In the genomic region with DNA sequence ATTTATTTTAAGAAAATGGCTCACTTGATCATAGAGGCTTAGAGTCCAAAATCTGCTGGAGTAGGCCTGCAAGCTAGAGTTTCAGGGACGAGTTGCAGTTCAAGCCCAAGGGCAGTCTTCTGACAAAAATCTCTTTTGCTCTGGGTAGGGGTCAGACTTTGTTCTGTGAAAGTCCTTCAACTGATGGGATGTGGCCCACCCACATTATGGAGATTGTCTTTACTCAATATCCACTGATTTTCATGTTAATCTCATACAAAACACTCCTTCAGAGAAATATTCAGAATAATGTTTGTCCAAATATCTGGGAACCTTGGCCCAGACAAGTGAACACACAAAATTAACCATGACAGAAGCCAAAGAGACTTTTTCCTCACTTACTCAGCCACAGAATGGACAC, we compare ENCODE assay signal across 40 cellular contexts.
"Had no signal": no experiment of that assay in that cellular context is flagged by ENCODE, and none has a peak within 500 bp of the region (broad histone marks: within the 10 kb centered on the region; RNA-seq: fewer than 3 reads in every experiment).

No MANE protein-coding gene starts in this region.

- DNase-seq: activated effector memory CD4-positive, alpha-beta T cell treated with anti-CD3 and anti-CD28 coated beads, Interleukin-2, amount 50 U/mL, for 16 hours; activated effector memory CD4-positive, alpha-beta T cell treated with Interleukin-2 at 50 U/mL for 16 hours; activated gamma-delta T cell; activated gamma-delta T cell treated with Interleukin-2 at 50 U/mL for 16 hours; activated naive CD4-positive, alpha-beta T cell; activated naive CD4-positive, alpha-beta T cell treated with anti-CD3 and anti-CD28 coated beads for 36 hours; activated naive CD4-positive, alpha-beta T cell treated with anti-CD3 and anti-CD28 coated beads, Interleukin-2, amount 10 ng/mL, durations not matched to agents 7 days and 5 days; activated naive CD4-positive, alpha-beta T cell treated with anti-CD3 and anti-CD28 coated beads, Interleukin-2, amount 50 U/mL, for 16 hours; activated naive CD4-positive, alpha-beta T cell treated with Interleukin-2 at 50 U/mL for 16 hours; activated naive CD8-positive, alpha-beta T cell treated with anti-CD3 and anti-CD28 coated beads for 36 hours; activated naive CD8-positive, alpha-beta T cell treated with anti-CD3 and anti-CD28 coated beads, Interleukin-2, amount 10 ng/mL, durations not matched to agents 7 days and 5 days; activated naive CD8-positive, alpha-beta T cell treated with anti-CD3 and anti-CD28 coated beads, Interleukin-2, amount 50 U/mL, for 24 hours; activated T-cell treated with anti-CD3 and anti-CD28 coated beads for 4 hours; activated T-cell treated with anti-CD3 and anti-CD28 coated beads, Interleukin-2, amount 50 U/mL, for 1 hour; activated T-cell treated with anti-CD3 and anti-CD28 coated beads, Interleukin-2, amount 50 U/mL, for 24 hours; activated T-cell treated with anti-CD3 and anti-CD28 coated beads, Interleukin-2, amount 50 U/mL, for 4 hours; activated T-cell treated with anti-CD3 and anti-CD28 coated beads, Interleukin-2, amount 50 U/mL, for 48 hours; activated T-cell treated with anti-CD3 and anti-CD28 coated beads, Interleukin-2, amount 50 U/mL, for 72 hours; adrenal gland; amniotic stem cell; amygdala; aorta; body of pancreas; brain microvascular endothelial cell; caudate nucleus; central memory CD4-positive, alpha-beta T cell; cerebellar nuclear complex had no signal

- H3K36me3 ChIP-seq: adrenal gland, ascending aorta, brain microvascular endothelial cell, breast epithelium, cardiac muscle cell had no signal

- H3K4me1 Mint-ChIP-seq: activated naive CD4-positive, alpha-beta T cell treated with anti-CD3 and anti-CD28 coated beads, Interleukin-2, amount 10 ng/mL, durations not matched to agents 7 days and 5 days; activated naive CD4-positive, alpha-beta T cell treated with anti-CD3 and anti-CD28 coated beads, Interleukin-2, amount 50 U/mL, for 24 hours; activated naive CD8-positive, alpha-beta T cell treated with anti-CD3 and anti-CD28 coated beads for 36 hours; activated naive CD8-positive, alpha-beta T cell treated with anti-CD3 and anti-CD28 coated beads, Interleukin-2, amount 10 ng/mL, durations not matched to agents 7 days and 5 days; activated naive CD8-positive, alpha-beta T cell treated with anti-CD3 and anti-CD28 coated beads, Interleukin-2, amount 50 U/mL, for 24 hours; activated T-helper 17 cell treated with anti-CD3 and anti-CD28 coated beads, Interleukin-2, amount 50 U/mL, for 72 hours; central memory CD8-positive, alpha-beta T cell had no signal

- H3K27me3 ChIP-seq: adrenal gland, ascending aorta, body of pancreas, brain microvascular endothelial cell, breast epithelium, cardiac muscle cell had no signal

- H3K9me3 Mint-ChIP-seq: activated naive CD4-positive, alpha-beta T cell treated with anti-CD3 and anti-CD28 coated beads for 36 hours; activated naive CD4-positive, alpha-beta T cell treated with anti-CD3 and anti-CD28 coated beads, Interleukin-2, amount 10 ng/mL, durations not matched to agents 7 days and 5 days; activated naive CD4-positive, alpha-beta T cell treated with anti-CD3 and anti-CD28 coated beads, Interleukin-2, amount 50 U/mL, for 24 hours; activated naive CD4-positive, alpha-beta T cell treated with anti-CD3 and anti-CD28 coated beads, Interleukin-2, amount 50 U/mL, for 72 hours; activated naive CD8-positive, alpha-beta T cell treated with anti-CD3 and anti-CD28 coated beads for 36 hours; activated naive CD8-positive, alpha-beta T cell treated with anti-CD3 and anti-CD28 coated beads, Interleukin-2, amount 10 ng/mL, durations not matched to agents 7 days and 5 days; activated naive CD8-positive, alpha-beta T cell treated with anti-CD3 and anti-CD28 coated beads, Interleukin-2, amount 50 U/mL, for 24 hours; activated T-cell treated with anti-CD3 and anti-CD28 coated beads, Interleukin-2, amount 50 U/mL, for 24 hours; activated T-cell treated with anti-CD3 and anti-CD28 coated beads, Interleukin-2, amount 50 U/mL, for 4 hours; activated T-cell treated with anti-CD3 and anti-CD28 coated beads, Interleukin-2, amount 50 U/mL, for 72 hours; activated T-helper 1 cell treated with anti-CD3 and anti-CD28 coated beads, Interleukin-12 subunit alpha, Interleukin-12 subunit beta, Interleukin-2, Interleukin-4 antibody, amounts not matched to agents 30 ng/mL and 10 ng/mL and 1 ng/mL, durations not matched to agents 14 hours and 24 hours and 36 hours; activated T-helper 17 cell treated with anti-CD3 and anti-CD28 coated beads, Interleukin-2, amount 50 U/mL, for 72 hours; activated T-helper 2 cell treated with anti-CD3 and anti-CD28 coated beads, Interferon-gamma antibody, Interleukin-2, Interleukin-4, amounts not matched to agents 10 μg/mL and 5 μg/mL and 100 μg/mL, durations not matched to agents 14 hours and 24 hours and 36 hours; central memory CD8-positive, alpha-beta T cell had no signal

- H3K27ac Mint-ChIP-seq: activated naive CD4-positive, alpha-beta T cell treated with anti-CD3 and anti-CD28 coated beads for 36 hours; activated naive CD4-positive, alpha-beta T cell treated with anti-CD3 and anti-CD28 coated beads, Interleukin-2, amount 10 ng/mL, durations not matched to agents 7 days and 5 days; activated naive CD4-positive, alpha-beta T cell treated with anti-CD3 and anti-CD28 coated beads, Interleukin-2, amount 50 U/mL, for 24 hours; activated naive CD4-positive, alpha-beta T cell treated with anti-CD3 and anti-CD28 coated beads, Interleukin-2, amount 50 U/mL, for 72 hours; activated naive CD8-positive, alpha-beta T cell; activated naive CD8-positive, alpha-beta T cell treated with anti-CD3 and anti-CD28 coated beads for 36 hours; activated naive CD8-positive, alpha-beta T cell treated with anti-CD3 and anti-CD28 coated beads, Interleukin-2, amount 10 ng/mL, durations not matched to agents 7 days and 5 days; activated naive CD8-positive, alpha-beta T cell treated with anti-CD3 and anti-CD28 coated beads, Interleukin-2, amount 50 U/mL, for 24 hours; activated T-cell treated with anti-CD3 and anti-CD28 coated beads, Interleukin-2, amount 50 U/mL, for 24 hours; activated T-cell treated with anti-CD3 and anti-CD28 coated beads, Interleukin-2, amount 50 U/mL, for 72 hours; activated T-helper 1 cell treated with anti-CD3 and anti-CD28 coated beads, Interleukin-12 subunit alpha, Interleukin-12 subunit beta, Interleukin-2, Interleukin-4 antibody, amounts not matched to agents 30 ng/mL and 10 ng/mL and 1 ng/mL, durations not matched to agents 14 hours and 24 hours and 36 hours; activated T-helper 17 cell treated with anti-CD3 and anti-CD28 coated beads, Interleukin-2, amount 50 U/mL, for 72 hours; activated T-helper 2 cell treated with anti-CD3 and anti-CD28 coated beads, Interferon-gamma antibody, Interleukin-2, Interleukin-4, amounts not matched to agents 10 μg/mL and 5 μg/mL and 100 μg/mL, durations not matched to agents 14 hours and 24 hours and 36 hours; brain had no signal

- H3K4me3 ChIP-seq: adrenal gland, ascending aorta, body of pancreas, breast epithelium, cardiac muscle cell had no signal

- H3K27ac ChIP-seq: adrenal gland, ascending aorta, body of pancreas, brain microvascular endothelial cell, breast epithelium, cardiac muscle cell had no signal

- FAIRE-seq: astrocyte, bronchial epithelial cell had no signal

- H3K27me3 Mint-ChIP-seq: activated naive CD4-positive, alpha-beta T cell treated with anti-CD3 and anti-CD28 coated beads, Interleukin-2, amount 10 ng/mL, durations not matched to agents 7 days and 5 days; activated naive CD4-positive, alpha-beta T cell treated with anti-CD3 and anti-CD28 coated beads, Interleukin-2, amount 50 U/mL, for 24 hours; activated naive CD8-positive, alpha-beta T cell; activated naive CD8-positive, alpha-beta T cell treated with anti-CD3 and anti-CD28 coated beads for 36 hours; activated naive CD8-positive, alpha-beta T cell treated with anti-CD3 and anti-CD28 coated beads, Interleukin-2, amount 10 ng/mL, durations not matched to agents 7 days and 5 days; activated T-cell treated with anti-CD3 and anti-CD28 coated beads, Interleukin-2, amount 50 U/mL, for 24 hours; brain; central memory CD8-positive, alpha-beta T cell had no signal

- H3K4me3 Mint-ChIP-seq: activated naive CD4-positive, alpha-beta T cell treated with anti-CD3 and anti-CD28 coated beads for 36 hours; activated naive CD4-positive, alpha-beta T cell treated with anti-CD3 and anti-CD28 coated beads, Interleukin-2, amount 10 ng/mL, durations not matched to agents 7 days and 5 days; activated naive CD4-positive, alpha-beta T cell treated with anti-CD3 and anti-CD28 coated beads, Interleukin-2, amount 50 U/mL, for 24 hours; activated naive CD8-positive, alpha-beta T cell; activated naive CD8-positive, alpha-beta T cell treated with anti-CD3 and anti-CD28 coated beads for 36 hours; activated naive CD8-positive, alpha-beta T cell treated with anti-CD3 and anti-CD28 coated beads, Interleukin-2, amount 10 ng/mL, durations not matched to agents 7 days and 5 days; activated naive CD8-positive, alpha-beta T cell treated with anti-CD3 and anti-CD28 coated beads, Interleukin-2, amount 50 U/mL, for 24 hours; activated T-cell treated with anti-CD3 and anti-CD28 coated beads, Interleukin-2, amount 50 U/mL, for 24 hours; activated T-cell treated with anti-CD3 and anti-CD28 coated beads, Interleukin-2, amount 50 U/mL, for 4 hours; activated T-cell treated with anti-CD3 and anti-CD28 coated beads, Interleukin-2, amount 50 U/mL, for 72 hours; activated T-helper 1 cell treated with anti-CD3 and anti-CD28 coated beads, Interleukin-12 subunit alpha, Interleukin-12 subunit beta, Interleukin-2, Interleukin-4 antibody, amounts not matched to agents 30 ng/mL and 10 ng/mL and 1 ng/mL, durations not matched to agents 14 hours and 24 hours and 36 hours; activated T-helper 17 cell treated with anti-CD3 and anti-CD28 coated beads, Interleukin-2, amount 50 U/mL, for 72 hours; brain; central memory CD8-positive, alpha-beta T cell had no signal

- H3K4me1 ChIP-seq: adrenal gland, ascending aorta, breast epithelium had no signal

- H3K9me3 ChIP-seq: adrenal gland, ascending aorta, body of pancreas, breast epithelium had no signal

- ATAC-seq: activated naive CD4-positive, alpha-beta T cell treated with anti-CD3 and anti-CD28 coated beads, Interleukin-2, amount 50 U/mL, for 72 hours; activated naive CD8-positive, alpha-beta T cell treated with anti-CD3 and anti-CD28 coated beads, Interleukin-2, amount 50 U/mL, for 24 hours; activated T-cell treated with anti-CD3 and anti-CD28 coated beads, Interleukin-2, amount 50 U/mL, for 4 hours; activated T-cell treated with anti-CD3 and anti-CD28 coated beads, Interleukin-2, amount 50 U/mL, for 72 hours; activated T-helper 17 cell treated with anti-CD3 and anti-CD28 coated beads, Interleukin-2, amount 50 U/mL, for 72 hours; body of pancreas had no signal

- H3K36me3 Mint-ChIP-seq: activated naive CD4-positive, alpha-beta T cell treated with anti-CD3 and anti-CD28 coated beads, Interleukin-2, amount 10 ng/mL, durations not matched to agents 7 days and 5 days; activated naive CD4-positive, alpha-beta T cell treated with anti-CD3 and anti-CD28 coated beads, Interleukin-2, amount 50 U/mL, for 24 hours; activated naive CD4-positive, alpha-beta T cell treated with anti-CD3 and anti-CD28 coated beads, Interleukin-2, amount 50 U/mL, for 72 hours; activated naive CD8-positive, alpha-beta T cell; activated naive CD8-positive, alpha-beta T cell treated with anti-CD3 and anti-CD28 coated beads for 36 hours; activated naive CD8-positive, alpha-beta T cell treated with anti-CD3 and anti-CD28 coated beads, Interleukin-2, amount 10 ng/mL, durations not matched to agents 7 days and 5 days; brain had no signal
